ENCODE assay signal across 23 cellular contexts in genomic region chr6:3916211-3916610, GRCh38.
DNase-seq lines count a peak whose midpoint lies in the region; ATAC-seq and TF ChIP-seq lines count a peak whose summit lies in the region.
"Had no signal": no experiment of that assay in that cellular context is flagged by ENCODE, and none has a peak within 500 bp of the region (broad histone marks: within the 10 kb centered on the region; RNA-seq: fewer than 3 reads in every experiment).

No MANE protein-coding gene starts in this region.

- no peak for TF ChIP-seq POLR2A in breast epithelium (IDR thresholded peaks at IDR 0.05)

- H3K4me3 Mint-ChIP-seq in MCF 10A (ENCODE audit: unreplicated experiment), result no peak overlapping the region
- H3K4me3 Mint-ChIP-seq in activated T-cell treated with anti-CD3 and anti-CD28 coated beads, Interleukin-2, amount 50 U/mL, for 4 hours, result no peak overlapping the region

- TF ChIP-seq CTCF in MCF 10A (IDR thresholded peaks at IDR 0.05; ENCODE audit: unreplicated experiment) (no peak), breast epithelium (IDR thresholded peaks at IDR 0.05) (no peak), cardiac fibroblast (IDR thresholded peaks at IDR 0.05; ENCODE audit: low read depth, low read length) (no peak)

- no peak for ATAC-seq in activated T-cell treated with anti-CD3 and anti-CD28 coated beads, Interleukin-2, amount 50 U/mL, for 4 hours
- ATAC-seq: A549, HepG2, K562 had no signal

- H3K27ac ChIP-seq in breast epithelium, result no peak overlapping the region
- H3K27ac ChIP-seq: BLaER1 treated with 17β-estradiol and CSF1 and Interleukin-3, amounts not matched to agents 10 nM and 100 nM; SJSA1 had no signal

- POLR2A ChIA-PET in MCF 10A (lab: Yijun Ruan, JAX), result interaction anchor here (0.8 to 1.1 kb wide), 2 partner anchors 67 to 90 kb away, joined by 3 read pairs; no protein-coding TSS in a partner anchor

- peak overlapping the region; percentile 63 for H3K27ac Mint-ChIP-seq in MCF 10A (ENCODE audit: low read depth, unreplicated experiment)

- peaks cover 48% of the 10 kb centered on the region for H3K4me1 Mint-ChIP-seq in MCF 10A (ENCODE audit: insufficient read depth, unreplicated experiment)
- peaks cover 32% of the 10 kb centered on the region for H3K4me1 Mint-ChIP-seq in activated T-cell treated with anti-CD3 and anti-CD28 coated beads, Interleukin-2, amount 50 U/mL, for 4 hours (ENCODE audit: low read depth)

- BruUV-seq in MCF 10A (replicated peaks; lab: Mats Ljungman, UMichigan), result no TSS peak

- intact Hi-C loops in MCF 10A (cut with micrococcal nuclease), result no loop called here
- intact Hi-C loops in breast epithelium (cut with DNase I; ENCODE audit: low total_unique reads), result no loop called here

- peaks cover 0 to 18% of the 10 kb centered on the region in 2 donors for H3K4me1 ChIP-seq in breast epithelium

- H3K9me3 Mint-ChIP-seq in MCF 10A (ENCODE audit: unreplicated experiment), result no peaks in the 10 kb centered on the region
- no peaks in the 10 kb centered on the region for H3K9me3 Mint-ChIP-seq in activated T-cell treated with anti-CD3 and anti-CD28 coated beads, Interleukin-2, amount 50 U/mL, for 4 hours

- DNase-seq in MCF 10A (ENCODE audit: unreplicated experiment), result no peak
- no peak for DNase-seq in breast epithelium (ENCODE audit: low spot score in 2 of 2)
- DNase-seq in cardiac fibroblast (ENCODE audit: low read depth in 2 of 2), result peak; percentile 28 to 29
- DNase-seq in kidney tubule cell (ENCODE audit: low spot score), result peak; percentile 36
- no peak for DNase-seq in superior temporal gyrus (ENCODE audit: extremely low spot score)
- DNase-seq in SKM-1 treated with dmso at 0.1 percent for 144 hours (lab: John Stamatoyannopoulos, UW; ENCODE audit: unreplicated experiment), result no peak
- no peak for DNase-seq in activated T-cell treated with anti-CD3 and anti-CD28 coated beads, Interleukin-2, amount 50 U/mL, for 4 hours
- DNase-seq: AML-193; CD4-positive, alpha-beta memory T cell; COR-L47; DMS53; Kasumi-1; MG63; NCI-H1105 treated with DMSO at 0.1 percent for 48 hours; NCI-H2029; NCI-H446 treated with DMSO at 0.1 percent for 48 hours; Right ventricle myocardium superior; RPMI8226 had no signal

- H3K27me3 Mint-ChIP-seq in MCF 10A (ENCODE audit: insufficient read depth, unreplicated experiment), result no peaks in the 10 kb centered on the region
- H3K27me3 Mint-ChIP-seq in activated T-cell treated with anti-CD3 and anti-CD28 coated beads, Interleukin-2, amount 50 U/mL, for 4 hours (ENCODE audit: low read depth), result peaks cover 25% of the 10 kb centered on the region

- H3K27me3 ChIP-seq in breast epithelium, result no peaks in the 10 kb centered on the region
- H3K27me3 ChIP-seq: BLaER1 treated with 17β-estradiol and CSF1 and Interleukin-3, amounts not matched to agents 10 nM and 100 nM; MG63; SJSA1 had no signal

- H3K4me3 ChIP-seq in breast epithelium (no peak overlapping the region), cardiac fibroblast (replicated peaks in 1 of 2; ENCODE audit: low read depth in 2 of 2, low read length in 2 of 2) (no peak overlapping the region)
- H3K4me3 ChIP-seq: A549; BLaER1 treated with 17β-estradiol and CSF1 and Interleukin-3, amounts not matched to agents 10 nM and 100 nM; K562; MG63; SJSA1 had no signal

- H3K36me3 Mint-ChIP-seq in MCF 10A (ENCODE audit: insufficient read depth, unreplicated experiment), result peaks cover 6% of the 10 kb centered on the region
- no peaks in the 10 kb centered on the region for H3K36me3 Mint-ChIP-seq in activated T-cell treated with anti-CD3 and anti-CD28 coated beads, Interleukin-2, amount 50 U/mL, for 4 hours (ENCODE audit: insufficient read depth)
- H3K36me3 Mint-ChIP-seq: CD4-positive, alpha-beta memory T cell had no signal

- no peaks in the 10 kb centered on the region for H3K9me3 ChIP-seq in breast epithelium
- H3K9me3 ChIP-seq: MG63 had no signal

- CTCF ChIA-PET in MCF 10A (lab: Yijun Ruan, JAX), result interaction anchor here (0.7 to 1.1 kb wide), 2 partner anchors 8 to 134 kb away, joined by 3 read pairs; no protein-coding TSS in a partner anchor

- H3K36me3 ChIP-seq in breast epithelium, result no peaks in the 10 kb centered on the region
- H3K36me3 ChIP-seq: BLaER1 treated with 17β-estradiol and CSF1 and Interleukin-3, amounts not matched to agents 10 nM and 100 nM; MG63; SJSA1 had no signal

Comparison
In these comparisons a context has a peak if more than half of its experiments do, and no peak if none do; other contexts are left out.
1. DNase-seq: peak in cardiac fibroblast (2 of 2) and kidney tubule cell (single experiment); none in MCF 10A (single experiment), breast epithelium (0 of 2), superior temporal gyrus (single experiment), SKM-1 treated with dmso at 0.1 percent for 144 hours (single experiment) and activated T-cell treated with anti-CD3 and anti-CD28 coated beads, Interleukin-2, amount 50 U/mL, for 4 hours (single experiment).